20 cellular contexts compared by ENCODE assay signal in the genomic region with DNA sequence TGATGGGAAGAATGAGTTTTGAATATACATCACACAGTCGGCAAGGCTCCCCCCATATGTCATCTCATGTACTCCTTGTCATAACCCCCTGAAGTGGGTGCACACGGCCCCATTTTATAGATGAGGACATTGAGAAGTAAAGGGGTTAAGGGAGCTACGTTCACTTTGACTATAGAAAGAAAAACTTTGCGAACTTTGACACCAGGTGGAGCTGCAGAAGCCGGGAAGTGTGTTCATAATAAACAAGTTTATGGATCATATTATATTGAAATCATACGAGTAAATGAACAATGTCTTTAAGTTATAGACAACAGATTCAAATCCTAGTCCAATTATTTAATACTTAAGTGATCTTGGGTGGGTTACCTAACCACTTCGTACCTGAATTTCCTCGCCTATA.
DNase-seq lines count a peak whose midpoint lies in the region; ATAC-seq and TF ChIP-seq lines count a peak whose summit lies in the region.
"Had no signal": no experiment of that assay in that cellular context is flagged by ENCODE, and none has a peak within 500 bp of the region (broad histone marks: within the 10 kb centered on the region; RNA-seq: fewer than 3 reads in every experiment).

No MANE protein-coding gene starts in this region.

- no peak overlapping the region for H3K27ac ChIP-seq in breast epithelium
- H3K27ac ChIP-seq in endodermal cell (ENCODE audit: low read depth, low read length) = no peak overlapping the region
- H3K27ac ChIP-seq: GM23248 had no signal

- TF ChIP-seq POLR2A in breast epithelium (IDR thresholded peaks at IDR 0.05) = no peak

- no peaks in the 10 kb centered on the region for H3K4me1 ChIP-seq in breast epithelium
- H3K4me1 ChIP-seq in endodermal cell (ENCODE audit: control insufficient read depth, insufficient read depth, low read length) = no peaks in the 10 kb centered on the region
- H3K4me1 ChIP-seq: BE2C had no signal

- no peaks in the 10 kb centered on the region for H3K36me3 Mint-ChIP-seq in MCF 10A (ENCODE audit: insufficient read depth, unreplicated experiment)
- H3K36me3 Mint-ChIP-seq in HFFc6 (ENCODE audit: low read depth) = no peaks in the 10 kb centered on the region
- H3K36me3 Mint-ChIP-seq in endodermal cell (ENCODE audit: low read depth) = no peaks in the 10 kb centered on the region
- H3K36me3 Mint-ChIP-seq: CD4-positive, CD25-positive, alpha-beta regulatory T cell; CD8-positive, alpha-beta memory T cell had no signal

- DNase-seq in MCF 10A (ENCODE audit: unreplicated experiment) = peak; percentile 10
- no peak for DNase-seq in breast epithelium (ENCODE audit: low spot score in 2 of 2)
- DNase-seq in HFFc6 = no peak
- DNase-seq in endodermal cell = no peak
- no peak for DNase-seq in NCI-H187 treated with DMSO at 0.1 percent for 48 hours (lab: John Stamatoyannopoulos, UW)
- DNase-seq in middle frontal gyrus (ENCODE audit: extremely low spot score, low spot score) = no peak
- DNase-seq: 8988T; BE2C; C1 segment of cervical spinal cord; CD4-positive, CD25-positive, alpha-beta regulatory T cell; CD8-positive, alpha-beta memory T cell; COR-L47; DND-41; EL; GM23248; HCEC 1CT; KBM-7 had no signal

- H3K27me3 ChIP-seq in breast epithelium (no peaks in the 10 kb centered on the region), endodermal cell (ENCODE audit: control insufficient read depth, insufficient read depth, low read length, poor library complexity, severe bottlenecking) (no peaks in the 10 kb centered on the region)
- H3K27me3 ChIP-seq: BE2C had no signal

- H3K9ac ChIP-seq in endodermal cell (ENCODE audit: extremely low read depth, low read length, poor library complexity, severe bottlenecking) = no peak overlapping the region
- H3K9ac ChIP-seq: GM23248 had no signal

- POLR2A ChIA-PET in MCF 10A (lab: Yijun Ruan, JAX) = no interaction called here

- H3K27me3 Mint-ChIP-seq in MCF 10A (ENCODE audit: insufficient read depth, unreplicated experiment) (peaks cover 19% of the 10 kb centered on the region), HFFc6 (ENCODE audit: insufficient read depth) (no peaks in the 10 kb centered on the region), endodermal cell (ENCODE audit: insufficient read depth) (peaks cover 1% of the 10 kb centered on the region)
- H3K27me3 Mint-ChIP-seq: CD4-positive, CD25-positive, alpha-beta regulatory T cell; CD8-positive, alpha-beta memory T cell; IgD-negative memory B cell had no signal

- H3K4me3 ChIP-seq in breast epithelium = no peak overlapping the region
- no peak overlapping the region for H3K4me3 ChIP-seq in endodermal cell (ENCODE audit: low read length)
- H3K4me3 ChIP-seq: GM12878, GM23248 had no signal

- H3K27ac Mint-ChIP-seq in MCF 10A (ENCODE audit: low read depth, unreplicated experiment) (no peak overlapping the region), HFFc6 (no peak overlapping the region), endodermal cell (no peak overlapping the region)
- H3K27ac Mint-ChIP-seq: CD4-positive, CD25-positive, alpha-beta regulatory T cell; CD8-positive, alpha-beta memory T cell; IgD-negative memory B cell had no signal

- H3K4me3 Mint-ChIP-seq in MCF 10A (ENCODE audit: unreplicated experiment) (no peak overlapping the region), HFFc6 (no peak overlapping the region), endodermal cell (no peak overlapping the region)
- H3K4me3 Mint-ChIP-seq: CD4-positive, CD25-positive, alpha-beta regulatory T cell; CD8-positive, alpha-beta memory T cell; IgD-negative memory B cell had no signal

- no peaks in the 10 kb centered on the region for H3K36me3 ChIP-seq in breast epithelium
- no peaks in the 10 kb centered on the region for H3K36me3 ChIP-seq in endodermal cell (ENCODE audit: control insufficient read depth, insufficient read depth, low read length)
- H3K36me3 ChIP-seq: BE2C had no signal

- no TSS peak for BruUV-seq in MCF 10A (replicated peaks; lab: Mats Ljungman, UMichigan)

- H3K9me3 Mint-ChIP-seq in MCF 10A (ENCODE audit: unreplicated experiment) = no peaks in the 10 kb centered on the region
- H3K9me3 Mint-ChIP-seq in HFFc6 = no peaks in the 10 kb centered on the region
- H3K9me3 Mint-ChIP-seq in endodermal cell = peaks cover 8% of the 10 kb centered on the region
- H3K9me3 Mint-ChIP-seq: IgD-negative memory B cell had no signal

- TF ChIP-seq CTCF in MCF 10A (IDR thresholded peaks at IDR 0.05; ENCODE audit: unreplicated experiment) (peak; percentile 11), breast epithelium (IDR thresholded peaks at IDR 0.05) (no peak), HFFc6 (IDR thresholded peaks at IDR 0.05) (peak; percentile 34; the same call in 1 of the 2 replicates), endodermal cell (conservative IDR thresholded peaks at IDR 0.05) (peak; percentile 38)

- intact Hi-C loops in MCF 10A (cut with micrococcal nuclease) = loop anchor here (1.0 kb wide), 1 partner anchor 133 kb away; no protein-coding TSS in a partner anchor
- intact Hi-C loops in breast epithelium (cut with DNase I; ENCODE audit: low total_unique reads) = no loop called here

- 89% methylated on average over 6 of the region's 8 CpGs; no CpG with 5 or more reads in 1 of the 2 experiments for WGBS in endodermal cell (ENCODE audit: insufficient coverage in 1 of 2, insufficient read length in 1 of 2), 2 experiments

- H3K4me1 Mint-ChIP-seq in MCF 10A (ENCODE audit: insufficient read depth, unreplicated experiment) = no peaks in the 10 kb centered on the region
- no peaks in the 10 kb centered on the region for H3K4me1 Mint-ChIP-seq in HFFc6 (ENCODE audit: low read depth)
- H3K4me1 Mint-ChIP-seq in endodermal cell = peaks cover 5% of the 10 kb centered on the region
- H3K4me1 Mint-ChIP-seq: CD4-positive, CD25-positive, alpha-beta regulatory T cell; CD8-positive, alpha-beta memory T cell; IgD-negative memory B cell had no signal

- H3K9me3 ChIP-seq in breast epithelium (peaks cover 0 to 12% of the 10 kb centered on the region in 2 donors), endodermal cell (ENCODE audit: control insufficient read depth, low read length) (no peaks in the 10 kb centered on the region)
- H3K9me3 ChIP-seq: BE2C had no signal

- CTCF ChIA-PET in MCF 10A (lab: Yijun Ruan, JAX) = interaction anchor here (0.6 to 1.9 kb wide), 4 partner anchors 22 to 132 kb away, joined by 3 to 6 read pairs (median 4); no protein-coding TSS in a partner anchor

- no peak for ATAC-seq in GM18873 (IDR thresholded peaks at IDR 0.05; ENCODE audit: low FRiP score, unreplicated experiment)
- ATAC-seq: GM12878 had no signal

Comparison
In these comparisons a context has a peak if more than half of its experiments do, and no peak if none do; other contexts are left out.
1. CTCF ChIP-seq: peak in MCF 10A (single experiment), HFFc6 (single experiment) and endodermal cell (single experiment); none in breast epithelium (0 of 3).